8 cellular contexts compared by ENCODE assay signal in genomic region chr7:131507592-131508331, GRCh38. TPM values are rescaled to one million over a fixed set of nuclear protein-coding genes. Genes with fewer than 3 reads are reported as not detected.
DNase-seq lines count a peak whose midpoint lies in the region; ATAC-seq lines count a peak whose summit lies in the region.

No MANE protein-coding gene starts in this region.

- ATAC-seq in HG03095 (IDR thresholded peaks at IDR 0.05; ENCODE audit: unreplicated experiment) = peak; percentile 83
- peak; percentile 86 for ATAC-seq in left colon

- intact Hi-C loops in left colon (cut with DNase I, micrococcal nuclease) = loop anchor here (2.0 to 10.0 kb wide), 2 partner anchors 147 kb away; no protein-coding TSS in a partner anchor

- no peak overlapping the region for H3K27ac ChIP-seq in caudate nucleus (ENCODE audit: low read depth, low read length)

- DNase-seq in NCI-H524 (lab: John Stamatoyannopoulos, UW) (peak; percentile 13 to 48), NCI-H524 treated with DMSO at 0.1 percent for 48 hours (lab: John Stamatoyannopoulos, UW) (no peak), NCI-H345 (lab: John Stamatoyannopoulos, UW) (peak; percentile 70), caudate nucleus (lab: John Stamatoyannopoulos, UW) (peak in 58 of 61 donors; percentile 18 to 88 (median 66)), left colon (peak; percentile 73 to 91)
- peak; percentile 84 for DNase-seq in activated CD4-positive, CD25-positive, alpha-beta regulatory T cell treated with anti-CD3 and anti-CD28 coated beads, Interleukin-2, amount 50 U/mL, for 72 hours
- peak; percentile 69 for DNase-seq in stimulated activated CD4-positive, alpha-beta T cell treated with anti-CD3 and anti-CD28 coated beads, Interleukin-2, amount 100 ng/mL, for 4 hours (ENCODE audit: low read depth)

RNA-seq across cellular contexts. Expression of gene PODXL, which starts 48.7 kb away (rescaled TPM):
- 10 to 100 TPM in 1 of 2 donors, 1 to 10 TPM in 1; 9.2 to 13.7 TPM for total RNA-seq in left colon
